ENCODE assay signal across 6 cellular contexts in the genomic region with DNA sequence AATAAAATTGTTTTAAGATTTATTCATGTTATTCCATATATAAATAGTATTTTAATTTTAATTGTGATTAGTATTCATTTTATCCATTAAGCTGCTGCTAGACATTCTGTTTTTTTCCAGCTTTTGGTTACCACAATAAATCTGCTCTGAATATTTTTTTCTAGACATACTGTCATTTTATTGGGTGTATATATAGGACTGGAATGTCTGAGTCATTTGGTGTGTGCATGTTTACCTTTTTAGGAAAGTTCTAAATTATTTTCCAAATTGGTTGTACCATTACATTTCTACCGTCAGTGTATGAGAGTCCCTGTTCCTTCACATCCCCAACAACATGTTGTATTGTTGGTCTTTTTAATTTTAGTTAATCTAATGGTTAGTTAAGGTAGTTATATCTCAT.
"Had no signal": no experiment of that assay in that cellular context is flagged by ENCODE, and none has a peak within 500 bp of the region (broad histone marks: within the 10 kb centered on the region; RNA-seq: fewer than 3 reads in every experiment).

No MANE protein-coding gene starts in this region.

- H3K27ac ChIP-seq: HL-60, KMS-11 had no signal

- H3K4me3 ChIP-seq: GM23338 had no signal

- H3K9ac ChIP-seq: KMS-11 had no signal

- H3K4me2 ChIP-seq: GM23338, KMS-11 had no signal

- DNase-seq: H9, HCEC 1CT, KBM-7 had no signal
